Comparison of ENCODE assay signal across 9 cellular contexts in the genomic region with DNA sequence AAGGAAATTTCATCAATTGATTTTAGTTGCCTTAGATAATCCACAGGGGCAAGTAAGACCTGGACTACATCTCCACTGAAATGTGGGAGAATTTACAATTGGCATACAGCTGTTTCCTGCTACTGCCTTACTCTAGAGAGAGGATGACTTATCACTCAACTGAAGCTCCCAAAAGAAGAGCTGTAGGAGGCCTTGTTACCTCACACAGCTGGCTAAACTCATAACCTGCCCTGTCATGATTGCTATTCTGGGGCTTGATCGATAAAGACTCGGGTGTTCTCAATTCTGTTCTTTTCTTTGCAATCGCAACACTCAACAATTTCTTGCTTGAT.
DNase-seq lines count a peak whose midpoint lies in the region; ATAC-seq and TF ChIP-seq lines count a peak whose summit lies in the region.
"Had no signal": no experiment of that assay in that cellular context is flagged by ENCODE, and none has a peak within 500 bp of the region (broad histone marks: within the 10 kb centered on the region; RNA-seq: fewer than 3 reads in every experiment).

No MANE protein-coding gene starts in this region.

- peaks cover 26% of the 10 kb centered on the region; the same call in 1 of the 2 replicates for H3K4me1 Mint-ChIP-seq in HFFc6 (ENCODE audit: low read depth)
- peaks cover 19% of the 10 kb centered on the region for H3K4me1 Mint-ChIP-seq in nephron progenitor cell
- H3K4me1 Mint-ChIP-seq in endodermal cell: peaks cover 28% of the 10 kb centered on the region

- no peak overlapping the region for H3K9ac ChIP-seq in endodermal cell (ENCODE audit: extremely low read depth, low read length, poor library complexity, severe bottlenecking)

- no peak overlapping the region for H3K4me3 ChIP-seq in endodermal cell (ENCODE audit: low read length)
- H3K4me3 ChIP-seq in body of pancreas: no peak overlapping the region
- H3K4me3 ChIP-seq: lung had no signal

- peaks cover 11% of the 10 kb centered on the region for H3K4me1 ChIP-seq in endodermal cell (ENCODE audit: control insufficient read depth, insufficient read depth, low read length)
- H3K4me1 ChIP-seq in body of pancreas: no peaks in the 10 kb centered on the region

- no peaks in the 10 kb centered on the region for H3K36me3 ChIP-seq in endodermal cell (ENCODE audit: control insufficient read depth, insufficient read depth, low read length)
- H3K36me3 ChIP-seq in body of pancreas (replicated peaks in 1 of 2; ENCODE audit: insufficient read depth in 1 of 2, low read depth in 2 of 2): no peaks in the 10 kb centered on the region

- peak overlapping the region; percentile 96; the same call in 1 of the 2 replicates for H3K4me3 Mint-ChIP-seq in HFFc6
- H3K4me3 Mint-ChIP-seq in nephron progenitor cell: no peak overlapping the region
- no peak overlapping the region for H3K4me3 Mint-ChIP-seq in endodermal cell

- intact Hi-C loops in body of pancreas (cut with DNase I): no loop called here

- ATAC-seq in GM18861 (IDR thresholded peaks at IDR 0.05; ENCODE audit: unreplicated experiment): peak; percentile 0
- no peak for ATAC-seq in body of pancreas

- H3K9me3 ChIP-seq in endodermal cell (ENCODE audit: control insufficient read depth, low read length) (no peaks in the 10 kb centered on the region), body of pancreas (no peaks in the 10 kb centered on the region)

- H3K9me3 Mint-ChIP-seq in HFFc6: no peaks in the 10 kb centered on the region
- H3K9me3 Mint-ChIP-seq in nephron progenitor cell: no peaks in the 10 kb centered on the region
- H3K9me3 Mint-ChIP-seq in endodermal cell: peaks cover 6% of the 10 kb centered on the region

- H3K27ac Mint-ChIP-seq in HFFc6 (0 out of 2 replicates have a peak overlapping the region, but pooled peaks have one; percentile 94), nephron progenitor cell (peak overlapping the region; percentile 87), endodermal cell (no peak overlapping the region)

- H3K27me3 Mint-ChIP-seq in HFFc6 (ENCODE audit: insufficient read depth) (no peaks in the 10 kb centered on the region), nephron progenitor cell (ENCODE audit: low read depth, poor library complexity) (no peaks in the 10 kb centered on the region), endodermal cell (ENCODE audit: insufficient read depth) (peaks cover 16% of the 10 kb centered on the region)

- H3K27ac ChIP-seq in endodermal cell (ENCODE audit: low read depth, low read length) (no peak overlapping the region), body of pancreas (no peak overlapping the region)

- TF ChIP-seq CTCF in HFFc6 (IDR thresholded peaks at IDR 0.05) (no peak), nephron progenitor cell (IDR thresholded peaks at IDR 0.05) (no peak), endodermal cell (conservative IDR thresholded peaks at IDR 0.05) (no peak), body of pancreas (IDR thresholded peaks at IDR 0.05) (no peak)

- no peaks in the 10 kb centered on the region for H3K36me3 Mint-ChIP-seq in HFFc6 (ENCODE audit: low read depth)
- no peaks in the 10 kb centered on the region for H3K36me3 Mint-ChIP-seq in nephron progenitor cell (ENCODE audit: low read depth)
- no peaks in the 10 kb centered on the region for H3K36me3 Mint-ChIP-seq in endodermal cell (ENCODE audit: low read depth)

- DNase-seq in HFFc6: no peak
- peak; percentile 57 for DNase-seq in MV-4-11 (lab: John Stamatoyannopoulos, UW)
- no peak for DNase-seq in nephron progenitor cell
- DNase-seq in NCI-H1092 treated with DMSO at 0.1 percent for 48 hours (lab: John Stamatoyannopoulos, UW): no peak
- no peak for DNase-seq in endodermal cell
- no peak for DNase-seq in body of pancreas
- DNase-seq in NCI-H1930 (lab: John Stamatoyannopoulos, UW): no peak

- no peaks in the 10 kb centered on the region for H3K27me3 ChIP-seq in endodermal cell (ENCODE audit: control insufficient read depth, insufficient read depth, low read length, poor library complexity, severe bottlenecking)
- H3K27me3 ChIP-seq in body of pancreas: no peaks in the 10 kb centered on the region

- no peak for TF ChIP-seq POLR2A in body of pancreas (IDR thresholded peaks at IDR 0.05)

- 98 to 100% methylated on average over 2 to 3 of the region's 3 CpGs for WGBS in endodermal cell (ENCODE audit: insufficient coverage in 1 of 2, insufficient read length in 1 of 2), 2 experiments
- WGBS in body of pancreas, 2 donors: 62 to 83% methylated on average over 3 of the region's 3 CpGs
